ENCODE assay signal across 11 cellular contexts in genomic region chr9:127928232-127929043, GRCh38. TPM values are rescaled to one million over a fixed set of nuclear protein-coding genes. Genes with fewer than 3 reads are reported as not detected.
DNase-seq lines count a peak whose midpoint lies in the region; ATAC-seq and TF ChIP-seq lines count a peak whose summit lies in the region.
"Had no signal": no experiment of that assay in that cellular context is flagged by ENCODE, and none has a peak within 500 bp of the region (broad histone marks: within the 10 kb centered on the region; RNA-seq: fewer than 3 reads in every experiment).

No MANE protein-coding gene starts in this region.

- no peak for TF ChIP-seq EP300 in suprapubic skin (IDR thresholded peaks at IDR 0.05)

- intact Hi-C loops in activated naive CD4-positive, alpha-beta T cell treated with anti-CD3 and anti-CD28 coated beads for 36 hours (cut with micrococcal nuclease) = no loop called here

- no peaks in the 10 kb centered on the region for H3K9me2 ChIP-seq in hepatocyte (replicated peaks; ENCODE audit: insufficient read depth)

- H3K4me3 Mint-ChIP-seq in activated naive CD4-positive, alpha-beta T cell treated with anti-CD3 and anti-CD28 coated beads, Interleukin-2, amount 50 U/mL, for 24 hours = peak overlapping the region; percentile 20
- H3K4me3 Mint-ChIP-seq in activated naive CD4-positive, alpha-beta T cell treated with anti-CD3 and anti-CD28 coated beads for 36 hours = no peak overlapping the region

- no peak for TF ChIP-seq CTCF in RWPE1 (conservative IDR thresholded peaks at IDR 0.05; ENCODE audit: low read depth)
- TF ChIP-seq CTCF in hepatocyte (IDR thresholded peaks at IDR 0.05; ENCODE audit: poor library complexity) = no peak
- TF ChIP-seq CTCF in suprapubic skin (IDR thresholded peaks at IDR 0.05) = no peak
- TF ChIP-seq CTCF in foreskin keratinocyte (conservative IDR thresholded peaks at IDR 0.05) = no peak
- no peak for TF ChIP-seq CTCF in BE2C (IDR thresholded peaks at IDR 0.05; ENCODE audit: low read depth, low read length)

- no peak overlapping the region for H3K27ac Mint-ChIP-seq in activated naive CD4-positive, alpha-beta T cell treated with anti-CD3 and anti-CD28 coated beads, Interleukin-2, amount 50 U/mL, for 24 hours
- H3K27ac Mint-ChIP-seq in activated naive CD4-positive, alpha-beta T cell treated with anti-CD3 and anti-CD28 coated beads for 36 hours = no peak overlapping the region

- no peak overlapping the region for H2AFZ ChIP-seq in hepatocyte

- peaks cover 32% of the 10 kb centered on the region for H3K4me1 Mint-ChIP-seq in activated naive CD4-positive, alpha-beta T cell treated with anti-CD3 and anti-CD28 coated beads, Interleukin-2, amount 50 U/mL, for 24 hours
- H3K4me1 Mint-ChIP-seq in activated naive CD4-positive, alpha-beta T cell treated with anti-CD3 and anti-CD28 coated beads for 36 hours (ENCODE audit: low read depth) = peaks cover 25% of the 10 kb centered on the region

- CTCF ChIA-PET in activated naive CD4-positive, alpha-beta T cell treated with anti-CD3 and anti-CD28 coated beads for 36 hours (lab: Charles Lee) = interaction anchor here (1.0 to 3.7 kb wide), 4 partner anchors 15 to 189 kb away, joined by 3 to 18 read pairs (median 5); no protein-coding TSS in a partner anchor
- CTCF ChIA-PET in RWPE1 (lab: Yijun Ruan, JAX) = interaction anchor here (0.7 to 1.3 kb wide), 3 partner anchors 15 to 168 kb away, joined by 3 to 4 read pairs (median 4); no protein-coding TSS in a partner anchor

- no peaks in the 10 kb centered on the region for H3K79me2 ChIP-seq in hepatocyte

- WGBS in hepatocyte (ENCODE audit: low lambda C conversion rate, missing lambda C conversion rate) = 52% methylated on average over 12 of the region's 16 CpGs
- 69% methylated on average over 6 of the region's 16 CpGs for WGBS in suprapubic skin

- H3K4me1 ChIP-seq in hepatocyte (ENCODE audit: insufficient read depth) (peaks cover 26% of the 10 kb centered on the region), suprapubic skin (peaks cover 52% of the 10 kb centered on the region), foreskin keratinocyte (peaks cover 10% of the 10 kb centered on the region), BE2C (peaks cover 5% of the 10 kb centered on the region)

- H4K20me1 ChIP-seq in hepatocyte (ENCODE audit: insufficient read depth, poor library complexity, severe bottlenecking) = no peaks in the 10 kb centered on the region

- H3K27me3 Mint-ChIP-seq in activated naive CD4-positive, alpha-beta T cell treated with anti-CD3 and anti-CD28 coated beads, Interleukin-2, amount 50 U/mL, for 24 hours = peaks cover 2% of the 10 kb centered on the region
- peaks cover 7% of the 10 kb centered on the region for H3K27me3 Mint-ChIP-seq in activated naive CD4-positive, alpha-beta T cell treated with anti-CD3 and anti-CD28 coated beads for 36 hours (ENCODE audit: low read depth)

- TF ChIP-seq POLR2A in suprapubic skin (IDR thresholded peaks at IDR 0.05) = no peak

- POLR2A ChIA-PET in RWPE1 (lab: Yijun Ruan, JAX; ENCODE audit: low non-redundant PET) = no interaction called here

- peak overlapping the region; percentile 94 for H3K4me2 ChIP-seq in hepatocyte

- H3K36me3 Mint-ChIP-seq in activated naive CD4-positive, alpha-beta T cell treated with anti-CD3 and anti-CD28 coated beads, Interleukin-2, amount 50 U/mL, for 24 hours = peaks cover 4% of the 10 kb centered on the region
- H3K36me3 Mint-ChIP-seq in activated naive CD4-positive, alpha-beta T cell treated with anti-CD3 and anti-CD28 coated beads for 36 hours (ENCODE audit: low read depth) = peaks cover 5% of the 10 kb centered on the region

- peaks cover 44% of the 10 kb centered on the region for H3K27me3 ChIP-seq in hepatocyte
- peaks cover 3% of the 10 kb centered on the region for H3K27me3 ChIP-seq in suprapubic skin
- H3K27me3 ChIP-seq in foreskin keratinocyte = no peaks in the 10 kb centered on the region
- no peaks in the 10 kb centered on the region for H3K27me3 ChIP-seq in BE2C

- H3K27ac ChIP-seq in RWPE1 (peak overlapping the region; percentile 64), hepatocyte (no peak overlapping the region), suprapubic skin (no peak overlapping the region), foreskin keratinocyte (no peak overlapping the region)
- H3K27ac ChIP-seq: heart left ventricle had no signal

- H3K36me3 ChIP-seq in hepatocyte (replicated peaks; ENCODE audit: insufficient read depth, low read depth) (no peaks in the 10 kb centered on the region), suprapubic skin (no peaks in the 10 kb centered on the region), BE2C (no peaks in the 10 kb centered on the region)
- H3K36me3 ChIP-seq: heart left ventricle had no signal

- no peaks in the 10 kb centered on the region for H3K9me3 Mint-ChIP-seq in activated naive CD4-positive, alpha-beta T cell treated with anti-CD3 and anti-CD28 coated beads, Interleukin-2, amount 50 U/mL, for 24 hours
- H3K9me3 Mint-ChIP-seq in activated naive CD4-positive, alpha-beta T cell treated with anti-CD3 and anti-CD28 coated beads for 36 hours = no peaks in the 10 kb centered on the region

- no peak for DNase-seq in activated naive CD4-positive, alpha-beta T cell treated with anti-CD3 and anti-CD28 coated beads for 36 hours
- DNase-seq in RWPE1 (ENCODE audit: low spot score) (no peak), hepatocyte (ENCODE audit: low spot score) (no peak), suprapubic skin (ENCODE audit: low spot score in 2 of 2) (no peak), foreskin keratinocyte (no peak), BE2C (no peak)
- DNase-seq: dermis blood vessel endothelial cell, heart left ventricle had no signal

- no peak overlapping the region for H3K4me3 ChIP-seq in hepatocyte
- H3K4me3 ChIP-seq in suprapubic skin = peak overlapping the region; percentile 45
- no peak overlapping the region for H3K4me3 ChIP-seq in BE2C (ENCODE audit: low read depth, low read length)
- H3K4me3 ChIP-seq: GM12878 had no signal

- ATAC-seq in foreskin keratinocyte (no peak), HG03135 (IDR thresholded peaks at IDR 0.05; ENCODE audit: unreplicated experiment) (no peak)
- ATAC-seq: GM12878 had no signal

- no peaks in the 10 kb centered on the region for H3K9me3 ChIP-seq in hepatocyte (ENCODE audit: low read depth)
- H3K9me3 ChIP-seq in suprapubic skin = no peaks in the 10 kb centered on the region
- no peaks in the 10 kb centered on the region for H3K9me3 ChIP-seq in BE2C
- H3K9me3 ChIP-seq: heart left ventricle had no signal

RNA-seq across cellular contexts. Expression of gene PIP5KL1, which starts 2.1 kb away (rescaled TPM):
- total RNA-seq in activated naive CD4-positive, alpha-beta T cell treated with anti-CD3 and anti-CD28 coated beads for 36 hours = 1 to 10 TPM; 1.1 to 1.8 TPM
- total RNA-seq in hepatocyte = 1.6 and 3.7 TPM in 2 replicates
- 1.4 and 2.5 TPM in 2 replicates for polyA plus RNA-seq in hepatocyte
- 10 to 100 TPM in 1 of 4 donors, 1 to 10 TPM in 3; 5.8 to 14.7 (median 9.2) TPM for total RNA-seq in suprapubic skin
- total RNA-seq in foreskin keratinocyte = 4.7 and 6.3 TPM in 2 replicates
- polyA plus RNA-seq in foreskin keratinocyte = 4.8 and 7.9 TPM in 2 replicates
- polyA plus RNA-seq in BE2C (2012; ENCODE audit: insufficient read depth, insufficient read length, low read depth) = 0.74 TPM

RNA-seq across cellular contexts. Expression of gene DPM2, which starts 9.2 kb away (rescaled TPM):
- total RNA-seq in activated naive CD4-positive, alpha-beta T cell treated with anti-CD3 and anti-CD28 coated beads for 36 hours = 10 to 100 TPM; 41.6 to 43.4 TPM
- total RNA-seq in hepatocyte (19.2 and 22.4 TPM in 2 replicates), suprapubic skin (10 to 100 TPM; 19.4 to 39.7 (median 30.6) TPM), foreskin keratinocyte (32.5 and 33.4 TPM in 2 replicates)
- polyA plus RNA-seq in hepatocyte (57.1 and 61.9 TPM in 2 replicates), foreskin keratinocyte (61.0 and 65.8 TPM in 2 replicates)
- polyA plus RNA-seq in BE2C (2012; ENCODE audit: insufficient read depth, insufficient read length, low read depth) = 137 TPM

RNA-seq across cellular contexts. Expression of gene ST6GALNAC4, which starts 11.6 kb away (rescaled TPM):
- 10 to 100 TPM; 22.3 to 24.6 TPM for total RNA-seq in activated naive CD4-positive, alpha-beta T cell treated with anti-CD3 and anti-CD28 coated beads for 36 hours
- total RNA-seq in hepatocyte (13.2 and 14.6 TPM in 2 replicates), suprapubic skin (10 to 100 TPM; 14.6 to 25.2 (median 20.2) TPM), foreskin keratinocyte (16.6 and 18.5 TPM in 2 replicates)
- polyA plus RNA-seq in hepatocyte (14.3 and 15.2 TPM in 2 replicates), foreskin keratinocyte (19.9 and 21.3 TPM in 2 replicates)
- 39.4 TPM for polyA plus RNA-seq in BE2C (2012; ENCODE audit: insufficient read depth, insufficient read length, low read depth)

RNA-seq across cellular contexts. Expression of gene ST6GALNAC6, which starts 29.0 kb away (rescaled TPM):
- total RNA-seq in activated naive CD4-positive, alpha-beta T cell treated with anti-CD3 and anti-CD28 coated beads for 36 hours = 10 to 100 TPM; 28.7 to 29.1 TPM
- total RNA-seq in hepatocyte (31.8 and 37.3 TPM in 2 replicates), suprapubic skin (10 to 100 TPM; 41.6 to 50.5 (median 47.0) TPM), foreskin keratinocyte (23.2 and 27.1 TPM in 2 replicates)
- polyA plus RNA-seq in hepatocyte (47.7 and 61.2 TPM in 2 replicates), foreskin keratinocyte (24.3 and 27.7 TPM in 2 replicates)
- polyA plus RNA-seq in BE2C (2012; ENCODE audit: insufficient read depth, insufficient read length, low read depth) = 40.4 TPM

RNA-seq across cellular contexts. Expression of gene AK1, which starts 51.0 kb away (rescaled TPM):
- 10 to 100 TPM; 11.8 to 11.9 TPM for total RNA-seq in activated naive CD4-positive, alpha-beta T cell treated with anti-CD3 and anti-CD28 coated beads for 36 hours
- total RNA-seq in hepatocyte (28.3 and 39.8 TPM in 2 replicates), suprapubic skin (10 to 100 TPM; 22.6 to 36.0 (median 26.0) TPM), foreskin keratinocyte (60.7 and 62.6 TPM in 2 replicates)
- polyA plus RNA-seq in hepatocyte (85.9 and 91.3 TPM in 2 replicates), foreskin keratinocyte (99.6 and 106 TPM in 2 replicates)
- 236 TPM for polyA plus RNA-seq in BE2C (2012; ENCODE audit: insufficient read depth, insufficient read length, low read depth)
